1 cellular context compared by ENCODE assay signal in the genomic region with DNA sequence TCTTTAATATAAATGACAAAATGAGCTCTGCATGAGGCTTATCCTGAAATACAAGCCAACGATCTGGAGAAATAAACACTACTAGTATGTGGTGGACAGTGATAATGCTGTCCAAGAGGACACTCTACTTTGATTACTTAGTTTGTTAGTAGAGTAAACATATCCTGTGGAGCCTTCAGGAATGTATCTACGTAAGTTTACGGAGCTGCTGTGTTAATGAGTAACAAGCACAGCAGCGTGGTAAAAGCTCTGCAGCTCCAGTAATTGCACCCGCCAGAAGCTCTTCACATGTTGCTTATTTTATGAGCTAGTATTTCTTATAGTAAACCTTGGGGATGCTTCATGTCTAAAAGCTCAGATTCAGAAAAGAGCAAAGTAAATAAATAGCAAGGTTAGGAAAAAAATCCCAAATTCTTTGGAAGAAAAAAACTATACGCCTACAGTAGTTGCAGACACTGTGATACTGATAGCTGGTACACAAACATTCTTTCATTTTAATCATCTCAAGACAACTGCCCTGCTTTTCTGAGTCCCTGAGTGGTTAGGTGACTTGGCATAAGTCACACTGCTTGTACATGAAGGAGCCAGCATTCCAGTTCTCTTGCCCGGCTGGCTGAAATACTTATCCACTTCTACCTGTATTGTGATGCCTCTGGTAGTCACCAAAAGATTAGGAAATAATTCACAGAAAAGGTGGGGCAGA.
TF ChIP-seq lines count a peak whose summit lies in the region.

No MANE protein-coding gene starts in this region.

TF ChIP-seq in HepG2, 621 proteins besides CTCF, POLR2A, EP300 and RAD21 (continued from another document and continues in another):
- TF ChIP-seq ZNF558 (CRISPR knock-in tag; IDR thresholded peaks at IDR 0.05; ENCODE audit: borderline replicate concordance): no peak
- TF ChIP-seq FOXK2 (IDR thresholded peaks at IDR 0.05): peak; percentile 40; the same call in 1 of the 2 replicates
- TF ChIP-seq, protein P1, sequence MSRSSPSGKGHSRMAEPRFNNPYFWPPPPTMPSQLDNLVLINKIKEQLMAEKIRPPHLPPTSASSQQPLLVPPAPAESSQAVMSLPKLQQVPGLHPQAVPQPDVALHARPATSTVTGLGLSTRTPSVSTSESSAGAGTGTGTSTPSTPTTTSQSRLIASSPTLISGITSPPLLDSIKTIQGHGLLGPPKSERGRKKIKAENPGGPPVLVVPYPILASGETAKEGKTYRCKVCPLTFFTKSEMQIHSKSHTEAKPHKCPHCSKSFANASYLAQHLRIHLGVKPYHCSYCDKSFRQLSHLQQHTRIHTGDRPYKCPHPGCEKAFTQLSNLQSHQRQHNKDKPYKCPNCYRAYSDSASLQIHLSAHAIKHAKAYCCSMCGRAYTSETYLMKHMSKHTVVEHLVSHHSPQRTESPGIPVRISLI (CRISPR knock-in tag; IDR thresholded peaks at IDR 0.05; ENCODE audit: borderline replicate concordance): no peak
- TF ChIP-seq HDAC2 (CRISPR knock-in tag; IDR thresholded peaks at IDR 0.05): peak; percentile 73
- 0 out of 2 replicates have a peak, but pooled peaks have one; percentile 24 for TF ChIP-seq ESRRA (CRISPR knock-in tag; IDR thresholded peaks at IDR 0.05; ENCODE audit: low read depth)
- no peak for TF ChIP-seq ZNF230 (CRISPR knock-in tag; IDR thresholded peaks at IDR 0.05)
- TF ChIP-seq FOSL2 (CRISPR knock-in tag; IDR thresholded peaks at IDR 0.05): peak; percentile 68
- peak; percentile 76 for TF ChIP-seq NFIC (IDR thresholded peaks at IDR 0.05; ENCODE audit: low read length)
- peak; percentile 67; the same call in 1 of the 2 replicates for TF ChIP-seq RXRB (CRISPR knock-in tag; IDR thresholded peaks at IDR 0.05; ENCODE audit: borderline replicate concordance)
- peak; percentile 78 for TF ChIP-seq RARA (CRISPR knock-in tag; IDR thresholded peaks at IDR 0.05)
- TF ChIP-seq FOXJ3 (CRISPR knock-in tag; IDR thresholded peaks at IDR 0.05; ENCODE audit: borderline replicate concordance): peak; percentile 83; the same call in 1 of the 2 replicates
- TF ChIP-seq SNAPC2 (CRISPR knock-in tag; IDR thresholded peaks at IDR 0.05): peak; percentile 28; the same call in 1 of the 2 replicates
- TF ChIP-seq, protein P2, sequence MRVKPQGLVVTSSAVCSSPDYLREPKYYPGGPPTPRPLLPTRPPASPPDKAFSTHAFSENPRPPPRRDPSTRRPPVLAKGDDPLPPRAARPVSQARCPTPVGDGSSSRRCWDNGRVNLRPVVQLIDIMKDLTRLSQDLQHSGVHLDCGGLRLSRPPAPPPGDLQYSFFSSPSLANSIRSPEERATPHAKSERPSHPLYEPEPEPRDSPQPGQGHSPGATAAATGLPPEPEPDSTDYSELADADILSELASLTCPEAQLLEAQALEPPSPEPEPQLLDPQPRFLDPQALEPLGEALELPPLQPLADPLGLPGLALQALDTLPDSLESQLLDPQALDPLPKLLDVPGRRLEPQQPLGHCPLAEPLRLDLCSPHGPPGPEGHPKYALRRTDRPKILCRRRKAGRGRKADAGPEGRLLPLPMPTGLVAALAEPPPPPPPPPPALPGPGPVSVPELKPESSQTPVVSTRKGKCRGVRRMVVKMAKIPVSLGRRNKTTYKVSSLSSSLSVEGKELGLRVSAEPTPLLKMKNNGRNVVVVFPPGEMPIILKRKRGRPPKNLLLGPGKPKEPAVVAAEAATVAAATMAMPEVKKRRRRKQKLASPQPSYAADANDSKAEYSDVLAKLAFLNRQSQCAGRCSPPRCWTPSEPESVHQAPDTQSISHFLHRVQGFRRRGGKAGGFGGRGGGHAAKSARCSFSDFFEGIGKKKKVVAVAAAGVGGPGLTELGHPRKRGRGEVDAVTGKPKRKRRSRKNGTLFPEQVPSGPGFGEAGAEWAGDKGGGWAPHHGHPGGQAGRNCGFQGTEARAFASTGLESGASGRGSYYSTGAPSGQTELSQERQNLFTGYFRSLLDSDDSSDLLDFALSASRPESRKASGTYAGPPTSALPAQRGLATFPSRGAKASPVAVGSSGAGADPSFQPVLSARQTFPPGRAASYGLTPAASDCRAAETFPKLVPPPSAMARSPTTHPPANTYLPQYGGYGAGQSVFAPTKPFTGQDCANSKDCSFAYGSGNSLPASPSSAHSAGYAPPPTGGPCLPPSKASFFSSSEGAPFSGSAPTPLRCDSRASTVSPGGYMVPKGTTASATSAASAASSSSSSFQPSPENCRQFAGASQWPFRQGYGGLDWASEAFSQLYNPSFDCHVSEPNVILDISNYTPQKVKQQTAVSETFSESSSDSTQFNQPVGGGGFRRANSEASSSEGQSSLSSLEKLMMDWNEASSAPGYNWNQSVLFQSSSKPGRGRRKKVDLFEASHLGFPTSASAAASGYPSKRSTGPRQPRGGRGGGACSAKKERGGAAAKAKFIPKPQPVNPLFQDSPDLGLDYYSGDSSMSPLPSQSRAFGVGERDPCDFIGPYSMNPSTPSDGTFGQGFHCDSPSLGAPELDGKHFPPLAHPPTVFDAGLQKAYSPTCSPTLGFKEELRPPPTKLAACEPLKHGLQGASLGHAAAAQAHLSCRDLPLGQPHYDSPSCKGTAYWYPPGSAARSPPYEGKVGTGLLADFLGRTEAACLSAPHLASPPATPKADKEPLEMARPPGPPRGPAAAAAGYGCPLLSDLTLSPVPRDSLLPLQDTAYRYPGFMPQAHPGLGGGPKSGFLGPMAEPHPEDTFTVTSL (CRISPR knock-in tag; IDR thresholded peaks at IDR 0.05; ENCODE audit: borderline replicate concordance): peak; percentile 84; the same call in 1 of the 2 replicates
- TF ChIP-seq ZFP36L1 (CRISPR knock-in tag; IDR thresholded peaks at IDR 0.05): no peak
- peak; percentile 19; the same call in 1 of the 2 replicates for TF ChIP-seq ETV5 (CRISPR knock-in tag; IDR thresholded peaks at IDR 0.05; ENCODE audit: borderline replicate concordance)
- TF ChIP-seq DMAP1 (CRISPR knock-in tag; IDR thresholded peaks at IDR 0.05): no peak
- TF ChIP-seq NONO (IDR thresholded peaks at IDR 0.05): no peak
- 0 out of 2 replicates have a peak, but pooled peaks have one; percentile 2 for TF ChIP-seq NONO (CRISPR knock-in tag; conservative IDR thresholded peaks at IDR 0.05)
- TF ChIP-seq, protein P3, sequence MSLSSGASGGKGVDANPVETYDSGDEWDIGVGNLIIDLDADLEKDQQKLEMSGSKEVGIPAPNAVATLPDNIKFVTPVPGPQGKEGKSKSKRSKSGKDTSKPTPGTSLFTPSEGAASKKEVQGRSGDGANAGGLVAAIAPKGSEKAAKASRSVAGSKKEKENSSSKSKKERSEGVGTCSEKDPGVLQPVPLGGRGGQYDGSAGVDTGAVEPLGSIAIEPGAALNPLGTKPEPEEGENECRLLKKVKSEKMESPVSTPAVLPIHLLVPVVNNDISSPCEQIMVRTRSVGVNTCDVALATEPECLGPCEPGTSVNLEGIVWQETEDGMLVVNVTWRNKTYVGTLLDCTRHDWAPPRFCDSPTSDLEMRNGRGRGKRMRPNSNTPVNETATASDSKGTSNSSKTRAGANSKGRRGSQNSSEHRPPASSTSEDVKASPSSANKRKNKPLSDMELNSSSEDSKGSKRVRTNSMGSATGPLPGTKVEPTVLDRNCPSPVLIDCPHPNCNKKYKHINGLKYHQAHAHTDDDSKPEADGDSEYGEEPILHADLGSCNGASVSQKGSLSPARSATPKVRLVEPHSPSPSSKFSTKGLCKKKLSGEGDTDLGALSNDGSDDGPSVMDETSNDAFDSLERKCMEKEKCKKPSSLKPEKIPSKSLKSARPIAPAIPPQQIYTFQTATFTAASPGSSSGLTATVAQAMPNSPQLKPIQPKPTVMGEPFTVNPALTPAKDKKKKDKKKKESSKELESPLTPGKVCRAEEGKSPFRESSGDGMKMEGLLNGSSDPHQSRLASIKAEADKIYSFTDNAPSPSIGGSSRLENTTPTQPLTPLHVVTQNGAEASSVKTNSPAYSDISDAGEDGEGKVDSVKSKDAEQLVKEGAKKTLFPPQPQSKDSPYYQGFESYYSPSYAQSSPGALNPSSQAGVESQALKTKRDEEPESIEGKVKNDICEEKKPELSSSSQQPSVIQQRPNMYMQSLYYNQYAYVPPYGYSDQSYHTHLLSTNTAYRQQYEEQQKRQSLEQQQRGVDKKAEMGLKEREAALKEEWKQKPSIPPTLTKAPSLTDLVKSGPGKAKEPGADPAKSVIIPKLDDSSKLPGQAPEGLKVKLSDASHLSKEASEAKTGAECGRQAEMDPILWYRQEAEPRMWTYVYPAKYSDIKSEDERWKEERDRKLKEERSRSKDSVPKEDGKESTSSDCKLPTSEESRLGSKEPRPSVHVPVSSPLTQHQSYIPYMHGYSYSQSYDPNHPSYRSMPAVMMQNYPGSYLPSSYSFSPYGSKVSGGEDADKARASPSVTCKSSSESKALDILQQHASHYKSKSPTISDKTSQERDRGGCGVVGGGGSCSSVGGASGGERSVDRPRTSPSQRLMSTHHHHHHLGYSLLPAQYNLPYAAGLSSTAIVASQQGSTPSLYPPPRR (CRISPR knock-in tag; IDR thresholded peaks at IDR 0.05; ENCODE audit: borderline replicate concordance): peak; percentile 77; the same call in 1 of the 2 replicates
- TF ChIP-seq, protein P4, sequence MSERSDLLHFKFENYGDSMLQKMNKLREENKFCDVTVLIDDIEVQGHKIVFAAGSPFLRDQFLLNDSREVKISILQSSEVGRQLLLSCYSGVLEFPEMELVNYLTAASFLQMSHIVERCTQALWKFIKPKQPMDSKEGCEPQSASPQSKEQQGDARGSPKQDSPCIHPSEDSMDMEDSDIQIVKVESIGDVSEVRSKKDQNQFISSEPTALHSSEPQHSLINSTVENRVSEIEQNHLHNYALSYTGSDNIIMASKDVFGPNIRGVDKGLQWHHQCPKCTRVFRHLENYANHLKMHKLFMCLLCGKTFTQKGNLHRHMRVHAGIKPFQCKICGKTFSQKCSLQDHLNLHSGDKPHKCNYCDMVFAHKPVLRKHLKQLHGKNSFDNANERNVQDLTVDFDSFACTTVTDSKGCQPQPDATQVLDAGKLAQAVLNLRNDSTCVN (CRISPR knock-in tag; IDR thresholded peaks at IDR 0.05; ENCODE audit: borderline replicate concordance): no peak
- peak; percentile 84 for TF ChIP-seq GATAD2A (CRISPR knock-in tag; IDR thresholded peaks at IDR 0.05)
- TF ChIP-seq ZNF34 (CRISPR knock-in tag; IDR thresholded peaks at IDR 0.05; ENCODE audit: borderline replicate concordance): no peak
- TF ChIP-seq, protein P5, sequence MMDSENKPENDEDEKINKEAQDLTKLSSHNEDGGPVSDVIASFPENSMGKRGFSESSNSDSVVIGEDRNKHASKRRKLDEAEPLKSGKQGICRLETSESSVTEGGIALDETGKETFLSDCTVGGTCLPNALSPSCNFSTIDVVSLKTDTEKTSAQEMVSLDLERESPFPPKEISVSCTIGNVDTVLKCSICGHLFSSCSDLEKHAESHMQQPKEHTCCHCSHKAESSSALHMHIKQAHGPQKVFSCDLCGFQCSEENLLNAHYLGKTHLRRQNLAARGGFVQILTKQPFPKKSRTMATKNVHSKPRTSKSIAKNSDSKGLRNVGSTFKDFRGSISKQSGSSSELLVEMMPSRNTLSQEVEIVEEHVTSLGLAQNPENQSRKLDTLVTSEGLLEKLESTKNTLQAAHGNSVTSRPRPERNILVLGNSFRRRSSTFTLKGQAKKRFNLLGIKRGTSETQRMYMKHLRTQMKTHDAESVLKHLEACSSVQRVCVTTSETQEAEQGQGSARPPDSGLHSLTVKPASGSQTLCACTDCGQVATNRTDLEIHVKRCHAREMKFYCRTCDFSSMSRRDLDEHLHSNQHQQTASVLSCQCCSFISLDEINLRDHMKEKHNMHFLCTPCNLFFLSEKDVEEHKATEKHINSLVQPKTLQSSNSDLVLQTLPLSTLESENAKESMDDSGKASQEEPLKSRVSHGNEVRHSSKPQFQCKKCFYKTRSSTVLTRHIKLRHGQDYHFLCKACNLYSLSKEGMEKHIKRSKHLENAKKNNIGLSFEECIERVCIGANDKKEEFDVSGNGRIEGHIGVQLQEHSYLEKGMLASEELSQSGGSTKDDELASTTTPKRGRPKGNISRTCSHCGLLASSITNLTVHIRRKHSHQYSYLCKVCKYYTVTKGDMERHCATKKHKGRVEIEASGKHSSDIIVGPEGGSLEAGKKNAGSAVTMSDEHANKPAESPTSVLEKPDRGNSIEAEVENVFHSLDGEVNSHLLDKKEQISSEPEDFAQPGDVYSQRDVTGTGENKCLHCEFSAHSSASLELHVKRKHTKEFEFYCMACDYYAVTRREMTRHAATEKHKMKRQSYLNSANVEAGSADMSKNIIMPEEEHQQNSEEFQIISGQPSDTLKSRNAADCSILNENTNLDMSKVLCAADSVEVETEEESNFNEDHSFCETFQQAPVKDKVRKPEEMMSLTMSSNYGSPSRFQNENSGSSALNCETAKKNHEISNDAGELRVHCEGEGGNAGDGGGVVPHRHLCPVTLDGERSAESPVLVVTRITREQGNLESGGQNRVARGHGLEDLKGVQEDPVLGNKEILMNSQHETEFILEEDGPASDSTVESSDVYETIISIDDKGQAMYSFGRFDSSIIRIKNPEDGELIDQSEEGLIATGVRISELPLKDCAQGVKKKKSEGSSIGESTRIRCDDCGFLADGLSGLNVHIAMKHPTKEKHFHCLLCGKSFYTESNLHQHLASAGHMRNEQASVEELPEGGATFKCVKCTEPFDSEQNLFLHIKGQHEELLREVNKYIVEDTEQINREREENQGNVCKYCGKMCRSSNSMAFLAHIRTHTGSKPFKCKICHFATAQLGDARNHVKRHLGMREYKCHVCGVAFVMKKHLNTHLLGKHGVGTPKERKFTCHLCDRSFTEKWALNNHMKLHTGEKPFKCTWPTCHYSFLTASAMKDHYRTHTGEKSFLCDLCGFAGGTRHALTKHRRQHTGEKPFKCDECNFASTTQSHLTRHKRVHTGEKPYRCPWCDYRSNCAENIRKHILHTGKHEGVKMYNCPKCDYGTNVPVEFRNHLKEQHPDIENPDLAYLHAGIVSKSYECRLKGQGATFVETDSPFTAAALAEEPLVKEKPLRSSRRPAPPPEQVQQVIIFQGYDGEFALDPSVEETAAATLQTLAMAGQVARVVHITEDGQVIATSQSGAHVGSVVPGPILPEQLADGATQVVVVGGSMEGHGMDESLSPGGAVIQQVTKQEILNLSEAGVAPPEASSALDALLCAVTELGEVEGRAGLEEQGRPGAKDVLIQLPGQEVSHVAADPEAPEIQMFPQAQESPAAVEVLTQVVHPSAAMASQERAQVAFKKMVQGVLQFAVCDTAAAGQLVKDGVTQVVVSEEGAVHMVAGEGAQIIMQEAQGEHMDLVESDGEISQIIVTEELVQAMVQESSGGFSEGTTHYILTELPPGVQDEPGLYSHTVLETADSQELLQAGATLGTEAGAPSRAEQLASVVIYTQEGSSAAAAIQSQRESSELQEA (CRISPR knock-in tag; IDR thresholded peaks at IDR 0.05; ENCODE audit: not compliant biosample characterization): no peak
- TF ChIP-seq PPARG (CRISPR knock-in tag; conservative IDR thresholded peaks at IDR 0.05): peak; percentile 35; the same call in 1 of the 2 replicates
- TF ChIP-seq, protein P6, sequence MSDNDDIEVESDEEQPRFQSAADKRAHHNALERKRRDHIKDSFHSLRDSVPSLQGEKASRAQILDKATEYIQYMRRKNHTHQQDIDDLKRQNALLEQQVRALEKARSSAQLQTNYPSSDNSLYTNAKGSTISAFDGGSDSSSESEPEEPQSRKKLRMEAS (IDR thresholded peaks at IDR 0.05): peak; percentile 53
- TF ChIP-seq KDM6A (CRISPR knock-in tag; IDR thresholded peaks at IDR 0.05; ENCODE audit: low read depth): peak; percentile 47
- TF ChIP-seq BCL6 (CRISPR knock-in tag; IDR thresholded peaks at IDR 0.05): peak; percentile 90
- TF ChIP-seq FOXP1 (IDR thresholded peaks at IDR 0.05): peak; percentile 51; the same call in 1 of the 2 replicates
- TF ChIP-seq FOXP1 (CRISPR knock-in tag; IDR thresholded peaks at IDR 0.05): peak; percentile 92
- TF ChIP-seq, protein P7, sequence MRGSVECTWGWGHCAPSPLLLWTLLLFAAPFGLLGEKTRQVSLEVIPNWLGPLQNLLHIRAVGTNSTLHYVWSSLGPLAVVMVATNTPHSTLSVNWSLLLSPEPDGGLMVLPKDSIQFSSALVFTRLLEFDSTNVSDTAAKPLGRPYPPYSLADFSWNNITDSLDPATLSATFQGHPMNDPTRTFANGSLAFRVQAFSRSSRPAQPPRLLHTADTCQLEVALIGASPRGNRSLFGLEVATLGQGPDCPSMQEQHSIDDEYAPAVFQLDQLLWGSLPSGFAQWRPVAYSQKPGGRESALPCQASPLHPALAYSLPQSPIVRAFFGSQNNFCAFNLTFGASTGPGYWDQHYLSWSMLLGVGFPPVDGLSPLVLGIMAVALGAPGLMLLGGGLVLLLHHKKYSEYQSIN (CRISPR knock-in tag; IDR thresholded peaks at IDR 0.05; ENCODE audit: borderline replicate concordance): no peak
